Comparison of ENCODE assay signal across 27 cellular contexts in genomic region chr9:115084157-115084556, GRCh38. TPM values are rescaled to one million over a fixed set of nuclear protein-coding genes. Genes with fewer than 3 reads are reported as not detected.
"Had no signal": no experiment of that assay in that cellular context is flagged by ENCODE, and none has a peak within 500 bp of the region (broad histone marks: within the 10 kb centered on the region; RNA-seq: fewer than 3 reads in every experiment).

No MANE protein-coding gene starts in this region.

- H2AFZ ChIP-seq: parathyroid adenoma had no signal

- H3K4me1 Mint-ChIP-seq: endodermal cell; immature natural killer cell; memory B cell; natural killer cell; stimulated activated effector memory CD8-positive, alpha-beta T cell treated with anti-CD3 and anti-CD28 coated beads, Interleukin-12 subunit alpha, Interleukin-12 subunit beta, amount 100 ng/mL, for 72 hours had no signal

- ATAC-seq: left lobe of liver; natural killer cell; sciatic nerve; stimulated activated effector memory CD8-positive, alpha-beta T cell treated with anti-CD3 and anti-CD28 coated beads, Interleukin-12 subunit alpha, Interleukin-12 subunit beta, amount 100 ng/mL, for 72 hours; stimulated activated naive CD8-positive, alpha-beta T cell treated with anti-CD3 and anti-CD28 coated beads, Interleukin-15, Interleukin-2, amounts not matched to agents 100 U/mL and 50 U/mL, for 24 hours had no signal

- H3K27ac Mint-ChIP-seq: dendritic cell treated with granulocyte-macrophage colony-stimulating factor and Interleukin-4, amounts not matched to agents 40 ng/mL and 50 ng/mL, for 4 days; endodermal cell; immature natural killer cell; memory B cell; natural killer cell; progenitor cell of endocrine pancreas; stimulated activated effector memory CD8-positive, alpha-beta T cell treated with anti-CD3 and anti-CD28 coated beads, Interleukin-12 subunit alpha, Interleukin-12 subunit beta, amount 100 ng/mL, for 72 hours had no signal

- H3K27ac ChIP-seq: colonic mucosa, neutrophil, parathyroid adenoma, right atrium auricular region, testis, tibial nerve, upper lobe of left lung had no signal

- H3K4me1 ChIP-seq: colonic mucosa, parathyroid adenoma, right atrium auricular region, testis, tibial nerve, upper lobe of left lung had no signal

- FAIRE-seq: frontal cortex, urothelium cell line had no signal

- DNase-seq: colonic mucosa; effector CD8-positive, alpha-beta T cell; endodermal cell; hypothalamus; immature natural killer cell; islet precursor cell; natural killer cell; stimulated activated CD4-positive, alpha-beta T cell treated with anti-CD3 and anti-CD28 coated beads, Interleukin-2, amount 100 ng/mL, for 24 hours; stimulated activated CD4-positive, alpha-beta T cell treated with anti-CD3 and anti-CD28 coated beads, Interleukin-4, amount 100 ng/mL, for 24 hours; stimulated activated naive CD8-positive, alpha-beta T cell treated with anti-CD3 and anti-CD28 coated beads, Interleukin-15, Interleukin-2, amounts not matched to agents 100 U/mL and 50 U/mL, for 24 hours; substantia nigra; testis; upper lobe of left lung had no signal

- H3K9me3 ChIP-seq: colonic mucosa, esophagus muscularis mucosa, neutrophil, right atrium auricular region, testis, tibial nerve, upper lobe of left lung had no signal

- H3K27me3 ChIP-seq: colonic mucosa, esophagus muscularis mucosa, neutrophil, right atrium auricular region, testis, tibial nerve, upper lobe of left lung had no signal

- H3K79me2 ChIP-seq: parathyroid adenoma had no signal

- H3K27me3 Mint-ChIP-seq: memory B cell, progenitor cell of endocrine pancreas had no signal

- H3K4me3 ChIP-seq: colonic mucosa, esophagus muscularis mucosa, lung, right atrium auricular region, testis, tibial nerve, upper lobe of left lung had no signal

- H3K36me3 ChIP-seq: colonic mucosa, neutrophil, right atrium auricular region had no signal

- H3K36me3 Mint-ChIP-seq: immature natural killer cell; memory B cell; natural killer cell; stimulated activated effector memory CD8-positive, alpha-beta T cell treated with anti-CD3 and anti-CD28 coated beads, Interleukin-12 subunit alpha, Interleukin-12 subunit beta, amount 100 ng/mL, for 72 hours had no signal

- H3K9ac ChIP-seq: parathyroid adenoma had no signal

- H3K4me3 Mint-ChIP-seq: dendritic cell treated with granulocyte-macrophage colony-stimulating factor and Interleukin-4, amounts not matched to agents 40 ng/mL and 50 ng/mL, for 4 days; endodermal cell; immature natural killer cell; memory B cell; natural killer cell; stimulated activated effector memory CD8-positive, alpha-beta T cell treated with anti-CD3 and anti-CD28 coated beads, Interleukin-12 subunit alpha, Interleukin-12 subunit beta, amount 100 ng/mL, for 72 hours had no signal

- H3K9me3 Mint-ChIP-seq: dendritic cell treated with granulocyte-macrophage colony-stimulating factor and Interleukin-4, amounts not matched to agents 40 ng/mL and 50 ng/mL, for 4 days; endodermal cell; immature natural killer cell; memory B cell; natural killer cell; stimulated activated effector memory CD8-positive, alpha-beta T cell treated with anti-CD3 and anti-CD28 coated beads, Interleukin-12 subunit alpha, Interleukin-12 subunit beta, amount 100 ng/mL, for 72 hours had no signal

RNA-seq across cellular contexts. Expression of gene TNC, which starts 33.8 kb away (rescaled TPM):
- total RNA-seq: natural killer cell had no signal
- polyA plus RNA-seq: immature natural killer cell had no signal
